ENCODE assay signal across 8 cellular contexts in the genomic region with DNA sequence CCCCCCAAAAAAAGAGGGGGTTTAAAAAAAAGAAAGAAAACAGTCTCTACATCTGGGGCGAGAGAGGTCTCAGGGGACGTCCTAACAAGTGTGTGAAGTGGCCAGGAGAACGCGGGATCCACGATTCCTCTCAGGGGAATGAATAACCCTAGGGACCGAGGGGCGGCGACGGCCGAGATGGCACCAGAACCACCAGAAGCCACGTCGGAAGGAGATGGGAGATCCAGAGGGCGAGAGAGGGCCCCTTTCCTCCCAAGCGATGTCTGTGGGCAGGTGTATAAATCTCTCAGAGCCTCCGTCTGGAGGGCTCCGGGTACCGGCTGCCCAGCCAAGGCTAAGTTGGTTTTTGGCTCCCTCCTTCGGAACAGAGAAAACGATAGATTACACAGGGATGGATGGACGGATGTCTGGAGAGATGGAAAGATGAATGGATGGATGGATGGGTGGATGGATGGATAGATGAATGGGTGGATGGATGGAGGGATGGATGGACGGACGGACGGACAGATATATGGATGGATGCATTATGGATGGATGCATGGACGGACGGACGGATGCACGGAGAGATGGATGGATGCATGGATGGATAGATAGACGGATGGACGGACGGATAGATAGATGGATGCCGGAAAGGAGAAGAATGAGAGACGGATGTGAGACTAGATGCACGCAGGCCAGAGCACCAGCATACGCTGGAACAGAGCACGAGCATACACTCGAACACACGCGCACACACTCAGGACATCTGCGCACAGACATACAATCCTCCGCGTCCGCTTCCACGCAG. TPM values are rescaled to one million over a fixed set of nuclear protein-coding genes. Genes with fewer than 3 reads are reported as not detected.
DNase-seq lines count a peak whose midpoint lies in the region; ATAC-seq and FAIRE-seq lines count a peak whose summit lies in the region.

No MANE protein-coding gene starts in this region.

- H3K9me3 Mint-ChIP-seq in activated naive CD4-positive, alpha-beta T cell treated with anti-CD3 and anti-CD28 coated beads, Interleukin-2, amount 10 ng/mL, durations not matched to agents 7 days and 5 days: no peaks in the 10 kb centered on the region
- no peaks in the 10 kb centered on the region for H3K9me3 Mint-ChIP-seq in effector memory CD8-positive, alpha-beta T cell

- peaks cover 32% of the 10 kb centered on the region for H3K36me3 Mint-ChIP-seq in activated naive CD4-positive, alpha-beta T cell treated with anti-CD3 and anti-CD28 coated beads, Interleukin-2, amount 10 ng/mL, durations not matched to agents 7 days and 5 days
- H3K36me3 Mint-ChIP-seq in effector memory CD8-positive, alpha-beta T cell (ENCODE audit: insufficient read depth): peaks cover 34% of the 10 kb centered on the region

- H3K27ac Mint-ChIP-seq in activated naive CD4-positive, alpha-beta T cell treated with anti-CD3 and anti-CD28 coated beads, Interleukin-2, amount 10 ng/mL, durations not matched to agents 7 days and 5 days: peak overlapping the region; percentile 78
- H3K27ac Mint-ChIP-seq in effector memory CD8-positive, alpha-beta T cell: peak overlapping the region; percentile 98 to 99

- FAIRE-seq in urothelium cell line (lab: Jason Lieb, UNC): peak; percentile 66

- peak; percentile 52 for DNase-seq in activated naive CD4-positive, alpha-beta T cell treated with anti-CD3 and anti-CD28 coated beads, Interleukin-2, amount 10 ng/mL, durations not matched to agents 7 days and 5 days
- DNase-seq in activated naive CD4-positive, alpha-beta T cell treated with anti-CD3 and anti-CD28 coated beads, Interleukin-2, amount 50 U/mL, for 16 hours: no peak
- DNase-seq in T-helper 9 cell (peak; percentile 8), myocyte (ENCODE audit: low read depth) (peak; percentile 41), urothelium cell line (ENCODE audit: low spot score) (no peak)
- peak in 1 of 3 experiments; percentile 10 for DNase-seq in effector memory CD8-positive, alpha-beta T cell

- peaks cover 51% of the 10 kb centered on the region for H3K4me1 Mint-ChIP-seq in activated naive CD4-positive, alpha-beta T cell treated with anti-CD3 and anti-CD28 coated beads, Interleukin-2, amount 10 ng/mL, durations not matched to agents 7 days and 5 days
- peaks cover 22 to 32% of the 10 kb centered on the region in 2 donors for H3K4me1 Mint-ChIP-seq in effector memory CD8-positive, alpha-beta T cell (ENCODE audit: low read depth in 2 of 2)

- CTCF ChIA-PET in activated naive CD4-positive, alpha-beta T cell treated with anti-CD3 and anti-CD28 coated beads, Interleukin-2, amount 10 ng/mL, durations not matched to agents 7 days and 5 days (lab: Charles Lee): interaction anchor here (1.1 kb wide), 1 partner anchor 52 kb away, joined by 4 read pairs; no protein-coding TSS in a partner anchor

- ATAC-seq in effector memory CD8-positive, alpha-beta T cell (replicated peaks): peak; percentile 5
- ATAC-seq in GM18498 (IDR thresholded peaks at IDR 0.05; ENCODE audit: unreplicated experiment): no peak
- ATAC-seq in GM18502 (IDR thresholded peaks at IDR 0.05; ENCODE audit: poor library complexity, unreplicated experiment): no peak

- H3K4me3 Mint-ChIP-seq in activated naive CD4-positive, alpha-beta T cell treated with anti-CD3 and anti-CD28 coated beads, Interleukin-2, amount 10 ng/mL, durations not matched to agents 7 days and 5 days: peak overlapping the region; percentile 91
- peak overlapping the region; percentile 82 to 97 for H3K4me3 Mint-ChIP-seq in effector memory CD8-positive, alpha-beta T cell

- peaks cover 66% of the 10 kb centered on the region for H3K27me3 Mint-ChIP-seq in activated naive CD4-positive, alpha-beta T cell treated with anti-CD3 and anti-CD28 coated beads, Interleukin-2, amount 10 ng/mL, durations not matched to agents 7 days and 5 days
- peaks cover 22 to 26% of the 10 kb centered on the region in 2 donors for H3K27me3 Mint-ChIP-seq in effector memory CD8-positive, alpha-beta T cell

RNA-seq across cellular contexts. Expression of a gene that starts 1.6 kb away (rescaled TPM):
- 10.1 and 12.9 TPM in 2 replicates for total RNA-seq in myocyte
- 11.3 TPM for polyA plus RNA-seq in myocyte (2012)

Comparison
In these comparisons a context has a peak if more than half of its experiments do, and no peak if none do; other contexts are left out.
1. DNase-seq: peak in activated naive CD4-positive, alpha-beta T cell treated with anti-CD3 and anti-CD28 coated beads, Interleukin-2, amount 10 ng/mL, durations not matched to agents 7 days and 5 days (single experiment), T-helper 9 cell (single experiment) and myocyte (single experiment); none in activated naive CD4-positive, alpha-beta T cell treated with anti-CD3 and anti-CD28 coated beads, Interleukin-2, amount 50 U/mL, for 16 hours (single experiment) and urothelium cell line (single experiment).